In the genomic region with DNA sequence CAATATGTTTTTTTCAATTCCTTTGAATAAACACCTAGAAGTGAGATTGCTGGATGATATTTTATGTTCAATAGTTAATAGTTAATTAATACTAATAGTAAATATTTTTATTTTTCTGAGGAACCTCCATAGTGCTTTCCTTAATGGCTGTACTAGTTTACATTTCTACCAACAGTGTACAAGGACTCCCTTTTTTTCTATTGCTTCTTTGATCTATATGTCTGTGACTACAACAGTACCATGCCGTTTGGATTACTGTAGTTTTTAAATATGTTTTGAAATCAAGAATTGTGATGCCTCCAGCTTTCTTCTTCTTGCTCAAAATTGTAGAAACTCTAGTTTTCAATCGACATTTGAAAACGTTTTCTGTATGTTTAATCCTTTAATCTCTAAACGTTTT, we compare ENCODE assay signal across 9 cellular contexts. TPM values are rescaled to one million over a fixed set of nuclear protein-coding genes. Genes with fewer than 3 reads are reported as not detected.
"Had no signal": no experiment of that assay in that cellular context is flagged by ENCODE, and none has a peak within 500 bp of the region (broad histone marks: within the 10 kb centered on the region; RNA-seq: fewer than 3 reads in every experiment).

No MANE protein-coding gene starts in this region.

- H3K4me3 ChIP-seq: GM12878 had no signal

- ATAC-seq: GM12878 had no signal

- DNase-seq: GDM1, GF-D8 had no signal

- FAIRE-seq: G401.6, GM12878, GM12891, GM12892, GM18507, GM19239 had no signal

RNA-seq across cellular contexts. Expression of a gene that starts 39.5 kb away (rescaled TPM):
- total RNA-seq: G401, GM12878 had no signal
